ENCODE assay signal across 8 cellular contexts in the genomic region with DNA sequence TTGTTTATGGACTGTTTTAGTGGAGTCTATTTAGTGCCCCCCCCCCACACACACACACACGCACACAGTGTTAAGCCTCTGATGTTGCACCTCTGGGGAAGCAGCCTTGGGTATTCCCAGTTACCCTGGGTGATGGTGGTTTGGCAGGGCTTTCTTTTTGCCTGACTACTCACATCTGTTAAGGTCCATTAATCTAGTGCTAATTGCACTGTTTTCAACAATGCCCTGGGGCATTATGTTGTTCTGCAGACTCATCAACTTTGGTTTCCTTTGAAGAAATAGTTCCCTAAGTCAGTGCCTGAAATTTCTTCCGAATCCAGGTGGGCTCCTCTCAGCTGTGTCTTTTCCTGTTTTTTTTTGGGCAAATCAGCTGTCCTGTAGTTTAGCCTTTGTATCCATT. TPM values are rescaled to one million over a fixed set of nuclear protein-coding genes. Genes with fewer than 3 reads are reported as not detected.
DNase-seq lines count a peak whose midpoint lies in the region; ATAC-seq and TF ChIP-seq lines count a peak whose summit lies in the region.

No MANE protein-coding gene starts in this region.

- ATAC-seq in GM21737 (IDR thresholded peaks at IDR 0.05; ENCODE audit: unreplicated experiment) (peak; percentile 68), left lobe of liver (no peak)
- no peak for ATAC-seq in activated CD4-positive, CD25-positive, alpha-beta regulatory T cell treated with anti-CD3 and anti-CD28 coated beads, Interleukin-2, amount 50 U/mL, for 24 hours

- in situ Hi-C loops in GM13976 (cut with MboI; ENCODE audit: low sequenced_read_pairs, unreplicated experiment) = no loop called here

- TF ChIP-seq CTCF in GM13976 (IDR thresholded peaks at IDR 0.05; ENCODE audit: borderline replicate concordance, control extremely low read depth, extremely low read depth, insufficient read depth, missing control alignments) = no peak

- peak; percentile 22 for DNase-seq in GM13976 (ENCODE audit: low spot score)
- peak; percentile 35 for DNase-seq in LHCN-M2 (ENCODE audit: low read depth)
- peak; percentile 77 for DNase-seq in islet precursor cell
- DNase-seq in stimulated activated CD4-positive, alpha-beta T cell treated with anti-CD3 and anti-CD28 coated beads, Interleukin-12 subunit alpha, Interleukin-12 subunit beta, amount 100 ng/mL, for 4 hours = no peak
- DNase-seq in left lobe of liver (ENCODE audit: low spot score) = no peak
- DNase-seq in activated CD4-positive, alpha-beta T cell treated with anti-CD3 and anti-CD28 coated beads for 1 hour = no peak

RNA-seq across cellular contexts. Expression of gene SPOPL, which starts 34.7 kb away (rescaled TPM):
- 9.6 and 14.7 TPM in 2 replicates for total RNA-seq in LHCN-M2 (2014; rRNA removed)
- 2.8 TPM for polyA plus RNA-seq in LHCN-M2 (2012)
- total RNA-seq in left lobe of liver = 11.3 TPM

Comparison
In these comparisons a context has a peak if more than half of its experiments do, and no peak if none do; other contexts are left out.
1. DNase-seq: peak in GM13976 (single experiment), LHCN-M2 (single experiment) and islet precursor cell (single experiment); none in stimulated activated CD4-positive, alpha-beta T cell treated with anti-CD3 and anti-CD28 coated beads, Interleukin-12 subunit alpha, Interleukin-12 subunit beta, amount 100 ng/mL, for 4 hours (single experiment), left lobe of liver (single experiment) and activated CD4-positive, alpha-beta T cell treated with anti-CD3 and anti-CD28 coated beads for 1 hour (single experiment).